9 cellular contexts compared by ENCODE assay signal in the genomic region with DNA sequence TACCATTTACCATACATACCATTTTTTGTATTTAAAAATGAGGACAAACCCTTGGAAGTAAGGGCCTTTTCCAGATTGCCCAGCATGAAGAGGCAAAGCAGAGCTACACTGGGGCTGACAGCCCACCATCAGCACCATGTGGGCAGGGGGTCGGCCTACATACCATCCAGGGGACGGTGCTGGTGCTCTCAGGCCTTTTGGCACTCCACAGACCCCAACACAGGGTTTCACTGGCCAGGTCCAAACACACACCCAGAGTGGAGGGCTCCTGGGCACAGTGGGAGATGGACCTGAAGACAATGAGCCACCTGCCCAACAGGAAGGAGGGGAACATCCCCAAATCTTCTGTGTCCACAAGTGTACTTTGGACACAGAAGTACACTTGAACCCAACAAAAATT.
"Had no signal": no experiment of that assay in that cellular context is flagged by ENCODE, and none has a peak within 500 bp of the region (broad histone marks: within the 10 kb centered on the region; RNA-seq: fewer than 3 reads in every experiment).

No MANE protein-coding gene starts in this region.

- ATAC-seq: activated CD4-positive, CD25-positive, alpha-beta regulatory T cell treated with anti-CD3 and anti-CD28 coated beads, Interleukin-2, amount 50 U/mL, for 24 hours; activated naive CD8-positive, alpha-beta T cell treated with anti-CD3 and anti-CD28 coated beads, Interleukin-2, amount 50 U/mL, for 24 hours; left colon had no signal

- DNase-seq: activated CD4-positive, alpha-beta T cell treated with anti-CD3 and anti-CD28 coated beads, Interleukin-2, amount 50 U/mL, for 4 hours; activated naive CD4-positive, alpha-beta T cell treated with Interleukin-2 at 50 U/mL for 16 hours; activated naive CD8-positive, alpha-beta T cell treated with anti-CD3 and anti-CD28 coated beads, Interleukin-2, amount 50 U/mL, for 24 hours; foreskin melanocyte; ovary; stimulated activated CD4-positive, alpha-beta T cell treated with anti-CD3 and anti-CD28 coated beads, Interleukin-4, amount 100 ng/mL, for 4 hours; thyroid gland had no signal
